In the genomic region with DNA sequence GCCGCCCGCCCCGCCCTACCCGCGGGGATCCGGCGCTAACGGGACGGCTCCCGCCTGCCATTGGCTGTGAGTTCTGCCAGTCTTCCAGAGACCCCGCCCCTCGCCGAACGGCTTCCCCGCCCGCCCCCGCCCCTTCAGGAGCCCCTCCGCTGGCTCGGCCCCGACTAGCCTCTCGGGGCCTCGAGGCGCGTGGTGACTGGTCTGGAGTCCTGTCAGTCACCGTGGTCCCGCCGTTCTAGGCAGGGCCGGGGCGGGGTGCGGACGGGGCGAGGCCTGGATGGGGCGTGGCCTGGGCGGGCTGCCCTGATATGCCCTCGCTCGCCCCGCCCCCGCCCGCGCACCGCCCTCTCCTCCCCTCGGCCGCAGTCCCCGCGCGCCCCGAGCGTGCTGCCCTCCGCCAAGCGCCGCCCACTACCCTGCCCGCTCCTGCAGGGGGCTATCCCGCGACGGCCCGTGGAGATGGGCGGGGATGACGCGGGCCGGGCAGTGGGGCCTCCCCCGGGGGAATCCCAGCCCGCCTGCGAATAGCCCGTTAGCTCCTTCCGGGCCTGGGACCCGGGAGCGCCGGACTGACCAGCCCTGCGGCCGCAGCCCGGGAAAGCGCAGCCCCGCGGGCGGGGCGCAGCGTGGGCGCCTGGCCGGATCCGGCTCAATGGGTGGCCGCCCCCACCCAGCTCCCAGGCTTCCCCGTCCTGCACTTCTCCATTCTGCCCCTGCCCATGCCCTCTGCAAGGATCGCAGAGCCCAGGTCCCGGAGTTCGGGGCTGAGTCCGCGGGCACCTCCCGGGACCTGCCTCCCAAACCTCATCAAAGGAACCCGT, we compare ENCODE assay signal across 8 cellular contexts. TPM values are rescaled to one million over a fixed set of nuclear protein-coding genes. Genes with fewer than 3 reads are reported as not detected.
DNase-seq lines count a peak whose midpoint lies in the region; FAIRE-seq and TF ChIP-seq lines count a peak whose summit lies in the region.

No MANE protein-coding gene starts in this region.

- peaks cover 2% of the 10 kb centered on the region for H3K27me3 Mint-ChIP-seq in HFFc6 (ENCODE audit: insufficient read depth)

- FAIRE-seq in frontal cortex (lab: Jason Lieb, UNC): no peak

- peak overlapping the region; percentile 99 for H3K4me3 Mint-ChIP-seq in HFFc6

- H3K27ac ChIP-seq in SJCRH30: peak overlapping the region; percentile 31
- H3K27ac ChIP-seq in substantia nigra (ENCODE audit: low read depth, low read length, poor library complexity, severe bottlenecking): peak overlapping the region; percentile 82

- H3K27ac Mint-ChIP-seq in HFFc6: peak overlapping the region; percentile 95

- peak; percentile 97 for DNase-seq in GM04504 (ENCODE audit: low read depth)
- DNase-seq in HFFc6: peak; percentile 99
- DNase-seq in MV-4-11 (lab: John Stamatoyannopoulos, UW): peak; percentile 97
- peak; percentile 99 to 100 for DNase-seq in SJCRH30
- peak; percentile 100 for DNase-seq in activated naive CD4-positive, alpha-beta T cell treated with Interleukin-2 at 50 U/mL for 16 hours
- DNase-seq in frontal cortex (ENCODE audit: low spot score in 2 of 2): peak; percentile 99
- peak; percentile 90 for DNase-seq in non-pigmented ciliary epithelial cell (ENCODE audit: low read depth)
- DNase-seq in substantia nigra (lab: John Stamatoyannopoulos, UW): peak; percentile 73 to 100 (median 99)

- no peaks in the 10 kb centered on the region for H3K36me3 Mint-ChIP-seq in HFFc6 (ENCODE audit: low read depth)

- peak; percentile 55 for TF ChIP-seq CTCF in HFFc6 (IDR thresholded peaks at IDR 0.05)

- no peaks in the 10 kb centered on the region for H3K9me3 Mint-ChIP-seq in HFFc6

- H3K27me3 ChIP-seq in SJCRH30: no peaks in the 10 kb centered on the region

- H3K36me3 ChIP-seq in SJCRH30: no peaks in the 10 kb centered on the region

- peaks cover 16% of the 10 kb centered on the region for H3K4me1 ChIP-seq in SJCRH30

- H3K9me3 ChIP-seq in SJCRH30 (replicated peaks): no peaks in the 10 kb centered on the region

- H3K4me3 ChIP-seq in SJCRH30: peak overlapping the region; percentile 97

- H3K4me1 Mint-ChIP-seq in HFFc6 (ENCODE audit: low read depth): peaks cover 39% of the 10 kb centered on the region

RNA-seq across cellular contexts. Expression of gene HIP1, which starts 0.4 kb away (rescaled TPM):
- total RNA-seq in HFFc6 (2021; fragmentation: NEBNext Ultra II Directional; extraction: Animal tissue kit (Norgen Biotek cat#: 25700)): 10 to 100 TPM; 15.1 to 32.2 (median 28.7) TPM
- total RNA-seq in SJCRH30 (2014; rRNA removed; shearing (Covaris generic)): 48.6 and 49.6 TPM in 2 replicates
- total RNA-seq in frontal cortex: 13.5 TPM

RNA-seq across cellular contexts. Expression of gene CCL26, which starts 32.8 kb away (rescaled TPM):
- 1 to 10 TPM; 2.9 to 6.3 (median 4.4) TPM for total RNA-seq in HFFc6 (2021; fragmentation: NEBNext Ultra II Directional; extraction: Animal tissue kit (Norgen Biotek cat#: 25700))
- not detected in 2 replicates for total RNA-seq in SJCRH30 (2014; rRNA removed; shearing (Covaris generic))
- not detected for total RNA-seq in frontal cortex

Comparison
In these comparisons a context has a peak if more than half of its experiments do, and no peak if none do; other contexts are left out.
1. Peak in every context shown above with its lines: DNase-seq, H3K4me3 ChIP-seq and H3K27ac ChIP-seq.